In genomic region chr2:53848062-53848461, GRCh38 we compare ENCODE assay signal across 18 cellular contexts. TPM values are rescaled to one million over a fixed set of nuclear protein-coding genes. Genes with fewer than 3 reads are reported as not detected.
DNase-seq lines count a peak whose midpoint lies in the region; ATAC-seq and TF ChIP-seq lines count a peak whose summit lies in the region.
"Had no signal": no experiment of that assay in that cellular context is flagged by ENCODE, and none has a peak within 500 bp of the region (broad histone marks: within the 10 kb centered on the region; RNA-seq: fewer than 3 reads in every experiment).

No MANE protein-coding gene starts in this region.

- H3K18ac ChIP-seq in H9 (ENCODE audit: insufficient read length, low read depth, low read length): no peak overlapping the region

- H3K4me1 ChIP-seq in mesodermal cell (ENCODE audit: control insufficient read depth, insufficient read depth, low read length, poor library complexity, severe bottlenecking) (no peaks in the 10 kb centered on the region), H9 (ENCODE audit: insufficient read depth, low read length) (no peaks in the 10 kb centered on the region)

- peak overlapping the region; percentile 29 for H3K27ac ChIP-seq in mesodermal cell (ENCODE audit: low read depth, low read length, severe bottlenecking)
- H3K27ac ChIP-seq in H9 (ENCODE audit: insufficient read length, low read depth, low read length): no peak overlapping the region
- H3K27ac ChIP-seq: SK-N-MC had no signal

- no peaks in the 10 kb centered on the region for H3K27me3 ChIP-seq in H9 (ENCODE audit: insufficient read depth, low read length)

- peaks cover 4% of the 10 kb centered on the region for H3K4me1 Mint-ChIP-seq in activated naive CD8-positive, alpha-beta T cell (ENCODE audit: low read depth)
- no peaks in the 10 kb centered on the region for H3K4me1 Mint-ChIP-seq in activated naive CD8-positive, alpha-beta T cell treated with anti-CD3 and anti-CD28 coated beads for 36 hours
- H3K4me1 Mint-ChIP-seq in H9: no peaks in the 10 kb centered on the region

- no peak overlapping the region for H4K8ac ChIP-seq in H9 (replicated peaks; ENCODE audit: insufficient read length, low read depth, low read length)

- no peak overlapping the region for H3K4me3 Mint-ChIP-seq in activated naive CD8-positive, alpha-beta T cell
- H3K4me3 Mint-ChIP-seq in activated naive CD8-positive, alpha-beta T cell treated with anti-CD3 and anti-CD28 coated beads for 36 hours: no peak overlapping the region
- no peak overlapping the region for H3K4me3 Mint-ChIP-seq in H9
- H3K4me3 Mint-ChIP-seq: CD14-positive monocyte had no signal

- no peak overlapping the region for H4K91ac ChIP-seq in H9 (ENCODE audit: insufficient read length, low read depth, low read length)

- H2BK15ac ChIP-seq in H9 (ENCODE audit: low read depth, low read length): no peak overlapping the region

- TF ChIP-seq CTCF in H9 (conservative IDR thresholded peaks at IDR 0.05): no peak

- no peak overlapping the region for H3K4me2 ChIP-seq in H9 (ENCODE audit: insufficient read depth, insufficient read length, low read length)

- no peak overlapping the region for H4K5ac ChIP-seq in H9 (ENCODE audit: insufficient read length, low read depth, low read length)

- no peak for ATAC-seq in HG02852 (IDR thresholded peaks at IDR 0.05; ENCODE audit: unreplicated experiment)
- ATAC-seq: Right ventricle myocardium inferior had no signal

- no peaks in the 10 kb centered on the region for H4K20me1 ChIP-seq in H9 (ENCODE audit: control insufficient read depth, insufficient read depth, insufficient read length)

- 83% methylated on average over 1 of the region's 2 CpGs; no CpG with 5 or more reads in 1 of the 2 experiments for WGBS in mesodermal cell (ENCODE audit: insufficient coverage in 2 of 2), 2 experiments
- WGBS in H9 (ENCODE audit: extremely low coverage, insufficient read length, low lambda C conversion rate): no CpG with 5 or more reads among the region's 2 CpGs

- H3K36me3 Mint-ChIP-seq in activated naive CD8-positive, alpha-beta T cell: peaks cover 12% of the 10 kb centered on the region
- peaks cover 7% of the 10 kb centered on the region for H3K36me3 Mint-ChIP-seq in activated naive CD8-positive, alpha-beta T cell treated with anti-CD3 and anti-CD28 coated beads for 36 hours
- H3K36me3 Mint-ChIP-seq in H9 (ENCODE audit: insufficient read depth in 1 of 3, low read depth in 3 of 3): peaks cover 0 to 18% (median 2%) of the 10 kb centered on the region in 3 experiments; a peak in 4 of 7 replicates

- H3K27me3 Mint-ChIP-seq in activated naive CD8-positive, alpha-beta T cell: no peaks in the 10 kb centered on the region
- no peaks in the 10 kb centered on the region for H3K27me3 Mint-ChIP-seq in activated naive CD8-positive, alpha-beta T cell treated with anti-CD3 and anti-CD28 coated beads for 36 hours
- H3K27me3 Mint-ChIP-seq in H9 (ENCODE audit: low read depth): no peaks in the 10 kb centered on the region

- no peak overlapping the region for H2AK5ac ChIP-seq in H9 (ENCODE audit: insufficient read length, low read length)

- H3K9me3 Mint-ChIP-seq in activated naive CD8-positive, alpha-beta T cell (ENCODE audit: low read depth): no peaks in the 10 kb centered on the region
- no peaks in the 10 kb centered on the region for H3K9me3 Mint-ChIP-seq in activated naive CD8-positive, alpha-beta T cell treated with anti-CD3 and anti-CD28 coated beads for 36 hours
- H3K9me3 Mint-ChIP-seq in H9: no peaks in the 10 kb centered on the region

- no peak overlapping the region for H2BK12ac ChIP-seq in H9 (ENCODE audit: insufficient read length, low read depth, low read length)

- H3K23me2 ChIP-seq in H9 (ENCODE audit: insufficient read length, low read depth, low read length, poor library complexity, severe bottlenecking): no peaks in the 10 kb centered on the region

- peak overlapping the region; percentile 16 for H3K27ac Mint-ChIP-seq in activated naive CD8-positive, alpha-beta T cell
- H3K27ac Mint-ChIP-seq in activated naive CD8-positive, alpha-beta T cell treated with anti-CD3 and anti-CD28 coated beads for 36 hours: no peak overlapping the region
- H3K27ac Mint-ChIP-seq in H9: no peak overlapping the region

- H3K4me3 ChIP-seq in mesodermal cell (ENCODE audit: extremely low read depth, insufficient read depth, low read length, poor library complexity, severe bottlenecking): no peak overlapping the region
- H3K4me3 ChIP-seq: SK-N-MC had no signal

- no peak overlapping the region for H2BK120ac ChIP-seq in H9 (ENCODE audit: low read depth, low read length, poor library complexity, severe bottlenecking)

- H3K36me3 ChIP-seq in mesodermal cell (ENCODE audit: control insufficient read depth, insufficient read depth, low read length): peaks cover 26% of the 10 kb centered on the region

- no peak overlapping the region for H2BK20ac ChIP-seq in H9 (ENCODE audit: low read depth, low read length, poor library complexity, severe bottlenecking)

- H3K14ac ChIP-seq in H9 (ENCODE audit: insufficient read depth, low read length): no peak overlapping the region

- no peaks in the 10 kb centered on the region for H3K79me1 ChIP-seq in H9 (ENCODE audit: insufficient read depth, low read depth, low read length, poor library complexity, severe bottlenecking)

- H3K9me3 ChIP-seq in mesodermal cell (ENCODE audit: control insufficient read depth, low read length): no peaks in the 10 kb centered on the region
- H3K9me3 ChIP-seq in H9 (ENCODE audit: control insufficient read depth, low read depth, low read length): no peaks in the 10 kb centered on the region

- H3K23ac ChIP-seq in H9 (ENCODE audit: insufficient read length, low read depth, low read length): no peak overlapping the region

- H3T11ph ChIP-seq in H9 (ENCODE audit: low read length): no peak overlapping the region

- H2AFZ ChIP-seq in H9 (ENCODE audit: low read length): no peak overlapping the region

- H3K79me2 ChIP-seq in H9 (ENCODE audit: insufficient read depth, low read length): no peaks in the 10 kb centered on the region

- H3K9ac ChIP-seq in H9 (ENCODE audit: extremely low read depth, insufficient read length, low read length): no peak overlapping the region

- H3K56ac ChIP-seq in H9 (ENCODE audit: insufficient read length, low read depth, low read length): no peak overlapping the region

- no peak overlapping the region for H3K4ac ChIP-seq in H9 (ENCODE audit: low read depth, low read length)

- H2BK5ac ChIP-seq in H9 (ENCODE audit: insufficient read length, low read length): no peak overlapping the region

- no peak for DNase-seq in activated naive CD8-positive, alpha-beta T cell treated with anti-CD3 and anti-CD28 coated beads for 36 hours
- peak; percentile 42 for DNase-seq in SKM-1 treated with dmso at 0.1 percent for 144 hours (lab: John Stamatoyannopoulos, UW; ENCODE audit: unreplicated experiment)
- no peak for DNase-seq in H9
- no peak for DNase-seq in NCI-H2107 (lab: John Stamatoyannopoulos, UW)
- DNase-seq: DMS53, GDM1, Kasumi-1, NCI-H1694, NCI-H2081, NCI-H2171 treated with DMSO at 0.1 percent for 48 hours, NCI-H446, NCI-H526 had no signal

RNA-seq across cellular contexts. Expression of gene GPR75, which starts 11.7 kb away (rescaled TPM):
- total RNA-seq in activated naive CD8-positive, alpha-beta T cell treated with anti-CD3 and anti-CD28 coated beads for 36 hours: 1 to 10 TPM; 1.4 to 1.8 TPM
- 1.6 TPM for polyA plus RNA-seq in mesodermal cell (2013, experiment 1 of 2)
- polyA plus RNA-seq in mesodermal cell (2013, experiment 2 of 2): 0.81 TPM
- total RNA-seq in H9 (2021): 4.4 and 5.3 TPM in 2 replicates
- polyA plus RNA-seq: CD14-positive monocyte had no signal
